22 cellular contexts compared by ENCODE assay signal in the genomic region with DNA sequence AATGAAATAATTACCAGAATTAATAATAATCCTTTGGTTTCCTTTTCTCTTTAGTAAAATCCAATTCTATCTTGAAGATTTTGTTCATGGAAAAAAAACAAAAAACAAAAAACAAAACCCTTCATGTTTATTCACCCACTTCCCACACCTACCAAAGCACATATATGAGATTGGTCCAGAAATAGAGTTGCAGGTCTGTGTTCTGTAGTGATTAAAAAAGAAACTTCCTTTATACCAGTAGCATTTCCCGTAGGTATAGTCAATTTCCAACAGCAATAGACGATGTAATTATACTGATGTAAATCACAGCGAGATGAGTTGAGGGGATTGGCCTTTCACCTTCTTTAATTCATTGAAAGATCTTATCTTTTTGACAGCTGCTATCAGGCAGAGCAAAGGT.
A peak's percentile ranks its signal among the peaks of the same experiment; 100 is the strongest.
DNase-seq lines count a peak whose midpoint lies in the region; ATAC-seq and TF ChIP-seq lines count a peak whose summit lies in the region.
"Had no signal": no experiment of that assay in that cellular context is flagged by ENCODE, and none has a peak within 500 bp of the region (broad histone marks: within the 10 kb centered on the region; RNA-seq: fewer than 3 reads in every experiment).

No MANE protein-coding gene starts in this region.

- TF ChIP-seq CTCF in VCaP (conservative IDR thresholded peaks at IDR 0.05) (no peak), psoas muscle (IDR thresholded peaks at IDR 0.05) (no peak)

- ATAC-seq in GM18505 (IDR thresholded peaks at IDR 0.05; ENCODE audit: unreplicated experiment): peak; percentile 55
- ATAC-seq in GM21515 (IDR thresholded peaks at IDR 0.05; ENCODE audit: unreplicated experiment): peak; percentile 58
- ATAC-seq in HG03039 (IDR thresholded peaks at IDR 0.05; ENCODE audit: unreplicated experiment): peak; percentile 62
- ATAC-seq in psoas muscle: no peak
- ATAC-seq: activated CD8-positive, alpha-beta T cell treated with anti-CD3 and anti-CD28 coated beads for 36 hours; naive thymus-derived CD4-positive, alpha-beta T cell; PC-3; T-helper 17 cell had no signal

- no peak overlapping the region for H3K27ac Mint-ChIP-seq in immature natural killer cell
- H3K27ac Mint-ChIP-seq: activated CD8-positive, alpha-beta T cell treated with anti-CD3 and anti-CD28 coated beads for 36 hours; memory B cell; naive thymus-derived CD4-positive, alpha-beta T cell; T-helper 17 cell had no signal

- no peaks in the 10 kb centered on the region for H3K4me1 ChIP-seq in psoas muscle
- H3K4me1 ChIP-seq: sigmoid colon, thyroid gland had no signal

- H3K4me3 Mint-ChIP-seq in immature natural killer cell: no peak overlapping the region
- H3K4me3 Mint-ChIP-seq: activated CD8-positive, alpha-beta T cell treated with anti-CD3 and anti-CD28 coated beads for 36 hours; naive thymus-derived CD4-positive, alpha-beta T cell; T-helper 17 cell had no signal

- H3K4me1 Mint-ChIP-seq in immature natural killer cell: no peaks in the 10 kb centered on the region
- H3K4me1 Mint-ChIP-seq: T-helper 17 cell had no signal

- H3K27ac ChIP-seq in VCaP (peak overlapping the region; percentile 29; the same call in 1 of the 2 replicates), psoas muscle (no peak overlapping the region)
- H3K27ac ChIP-seq: sigmoid colon, thyroid gland, WERI-Rb-1 had no signal

- no peak for DNase-seq in immature natural killer cell
- no peak for DNase-seq in psoas muscle
- no peak for DNase-seq in dedifferentiated amniotic fluid mesenchymal stem cell (ENCODE audit: extremely low spot score)
- DNase-seq: activated CD8-positive, alpha-beta T cell treated with anti-CD3 and anti-CD28 coated beads for 36 hours; activated naive CD4-positive, alpha-beta T cell treated with Interleukin-2 at 50 U/mL for 16 hours; activated T-cell treated with anti-CD3 and anti-CD28 coated beads, Interleukin-2, amount 50 U/mL, for 1 hour; HCEC 1CT; naive thymus-derived CD4-positive, alpha-beta T cell; NCI-H1436; NCI-H2171; NCI-H526 treated with DMSO at 0.1 percent for 48 hours; PC-3; sigmoid colon; stimulated activated naive CD4-positive, alpha-beta T cell; T-helper 17 cell; thyroid gland; WERI-Rb-1 had no signal

- H3K4me3 ChIP-seq in psoas muscle: no peak overlapping the region
- H3K4me3 ChIP-seq: sigmoid colon, thyroid gland had no signal

- H3K36me3 Mint-ChIP-seq in immature natural killer cell: peaks cover 0 to 4% (median 0%) of the 10 kb centered on the region in 3 donors
- H3K36me3 Mint-ChIP-seq: memory B cell; naive thymus-derived CD4-positive, alpha-beta T cell had no signal

- H3K27me3 Mint-ChIP-seq in immature natural killer cell (ENCODE audit: low read depth in 3 of 3): peaks cover 0 to 2% (median 1%) of the 10 kb centered on the region in 3 donors
- H3K27me3 Mint-ChIP-seq: activated CD8-positive, alpha-beta T cell treated with anti-CD3 and anti-CD28 coated beads for 36 hours; naive thymus-derived CD4-positive, alpha-beta T cell; T-helper 17 cell had no signal

- H3K36me3 ChIP-seq in psoas muscle (ENCODE audit: insufficient read depth in 1 of 2, low read depth in 1 of 2): no peaks in the 10 kb centered on the region
- H3K36me3 ChIP-seq: sigmoid colon, thyroid gland, WERI-Rb-1 had no signal

- WGBS in psoas muscle, 3 donors: 46 to 64% (median 55%) methylated on average over 3 of the region's 3 CpGs

- H3K9me3 ChIP-seq in psoas muscle: no peaks in the 10 kb centered on the region
- H3K9me3 ChIP-seq: sigmoid colon, thyroid gland had no signal

- H3K27me3 ChIP-seq in psoas muscle (ENCODE audit: insufficient read depth in 3 of 3, low read length in 2 of 3): no peaks in the 10 kb centered on the region
- H3K27me3 ChIP-seq: sigmoid colon, thyroid gland had no signal

- peaks cover 0 to 10% (median 7%) of the 10 kb centered on the region in 6 donors for H3K9me3 Mint-ChIP-seq in immature natural killer cell
- H3K9me3 Mint-ChIP-seq: activated CD8-positive, alpha-beta T cell treated with anti-CD3 and anti-CD28 coated beads for 36 hours; memory B cell had no signal

- no peak for TF ChIP-seq POLR2A in GM18505 (IDR thresholded peaks at IDR 0.05; ENCODE audit: borderline replicate concordance, extremely low read depth, insufficient read depth, insufficient read length)

- intact Hi-C loops in psoas muscle (cut with DNase I): no loop called here

Comparison
In these comparisons a context has a peak if more than half of its experiments do, and no peak if none do; other contexts are left out.
1. ATAC-seq: peak in GM18505 (single experiment), GM21515 (single experiment) and HG03039 (single experiment); none in psoas muscle (0 of 4).